25 cellular contexts compared by ENCODE assay signal in the genomic region with DNA sequence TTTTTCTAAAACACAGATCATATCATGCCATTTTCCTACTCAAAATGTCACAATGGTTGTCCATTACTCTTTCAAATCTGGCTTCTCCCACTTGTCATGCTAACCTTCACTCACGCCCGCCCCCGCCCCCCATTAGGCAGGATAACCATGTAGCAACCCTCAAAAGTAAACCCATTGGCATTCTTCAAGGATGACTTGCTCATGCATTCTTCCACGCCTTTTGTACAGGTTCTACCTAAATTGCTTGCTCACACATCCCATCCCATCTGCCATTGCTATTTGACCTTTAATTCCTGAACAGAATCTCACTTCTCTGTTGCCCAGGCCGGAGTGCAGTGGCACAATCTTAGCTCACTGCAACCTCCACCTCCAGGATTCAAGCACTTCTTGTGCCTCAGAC.
DNase-seq lines count a peak whose midpoint lies in the region; FAIRE-seq and TF ChIP-seq lines count a peak whose summit lies in the region.
"Had no signal": no experiment of that assay in that cellular context is flagged by ENCODE, and none has a peak within 500 bp of the region (broad histone marks: within the 10 kb centered on the region; RNA-seq: fewer than 3 reads in every experiment).

No MANE protein-coding gene starts in this region.

- TF ChIP-seq CTCF in RWPE1 (conservative IDR thresholded peaks at IDR 0.05; ENCODE audit: low read depth), result no peak
- no peak for TF ChIP-seq CTCF in bronchial epithelial cell (IDR thresholded peaks at IDR 0.05; ENCODE audit: insufficient read depth, low read length, severe bottlenecking)
- no peak for TF ChIP-seq CTCF in esophagus muscularis mucosa (IDR thresholded peaks at IDR 0.05)

- no peak for TF ChIP-seq EP300 in esophagus muscularis mucosa (IDR thresholded peaks at IDR 0.05)

- CTCF ChIA-PET in RWPE1 (lab: Yijun Ruan, JAX), result no interaction called here

- no peaks in the 10 kb centered on the region for H3K4me1 ChIP-seq in esophagus muscularis mucosa
- no peaks in the 10 kb centered on the region for H3K4me1 ChIP-seq in effector memory CD4-positive, alpha-beta T cell (ENCODE audit: control insufficient read depth, insufficient read depth, low read length, poor library complexity, severe bottlenecking)
- H3K4me1 ChIP-seq: BE2C had no signal

- H3K4me3 ChIP-seq in bronchial epithelial cell (ENCODE audit: low read depth, low read length) (no peak overlapping the region), esophagus muscularis mucosa (no peak overlapping the region)
- H3K4me3 ChIP-seq in effector memory CD4-positive, alpha-beta T cell (ENCODE audit: insufficient read depth, low read depth, low read length, poor library complexity, severe bottlenecking), result no peak overlapping the region
- H3K4me3 ChIP-seq: BLaER1 had no signal

- no peaks in the 10 kb centered on the region for H3K9me3 ChIP-seq in esophagus muscularis mucosa
- no peaks in the 10 kb centered on the region for H3K9me3 ChIP-seq in effector memory CD4-positive, alpha-beta T cell (ENCODE audit: control insufficient read depth, low read length)
- H3K9me3 ChIP-seq: BE2C, BLaER1 had no signal

- H3K27me3 ChIP-seq in bronchial epithelial cell (ENCODE audit: control insufficient read depth, insufficient read depth, low read length), result no peaks in the 10 kb centered on the region
- H3K27me3 ChIP-seq in esophagus muscularis mucosa, result no peaks in the 10 kb centered on the region
- no peaks in the 10 kb centered on the region for H3K27me3 ChIP-seq in effector memory CD4-positive, alpha-beta T cell (replicated peaks; ENCODE audit: control insufficient read depth, insufficient read depth, low read length, poor library complexity, severe bottlenecking)
- H3K27me3 ChIP-seq: BE2C, BLaER1 had no signal

- DNase-seq in RWPE1 (ENCODE audit: low spot score), result peak; percentile 10
- peak; percentile 16 for DNase-seq in bronchial epithelial cell (ENCODE audit: low read depth)
- peak; percentile 60 for DNase-seq in esophagus muscularis mucosa (ENCODE audit: extremely low spot score)
- DNase-seq in kidney tubule cell (ENCODE audit: low spot score), result peak; percentile 52
- DNase-seq in stimulated activated CD4-positive, alpha-beta T cell treated with anti-CD3 and anti-CD28 coated beads, Interleukin-2, amount 100 ng/mL, for 48 hours, result no peak
- DNase-seq in stimulated activated CD4-positive, alpha-beta T cell treated with anti-CD3 and anti-CD28 coated beads, Interleukin-1b, Interleukin-23, amount 100 ng/mL, for 48 hours, result no peak
- DNase-seq in effector memory CD4-positive, alpha-beta T cell, result no peak
- no peak for DNase-seq in islet precursor cell
- DNase-seq: 8988T; ACHN; BE2C; C1 segment of cervical spinal cord; CD4-positive, alpha-beta memory T cell; CD4-positive, CD25-positive, alpha-beta regulatory T cell; CD8-positive, alpha-beta memory T cell; COR-L47; DMS 273 treated with DMSO at 0.1 percent for 48 hours; DMS153; DMS53; DMS79; DND-41; GF-D8 had no signal

- H3K36me3 ChIP-seq in bronchial epithelial cell (ENCODE audit: control insufficient read depth, insufficient read depth, low read length), result no peaks in the 10 kb centered on the region
- no peaks in the 10 kb centered on the region for H3K36me3 ChIP-seq in esophagus muscularis mucosa
- no peaks in the 10 kb centered on the region for H3K36me3 ChIP-seq in effector memory CD4-positive, alpha-beta T cell (ENCODE audit: control insufficient read depth, insufficient read depth, low read length)
- H3K36me3 ChIP-seq: BE2C, BLaER1 had no signal

- TF ChIP-seq POLR2A in esophagus muscularis mucosa (IDR thresholded peaks at IDR 0.05; ENCODE audit: low read depth), result no peak

- no peak for FAIRE-seq in bronchial epithelial cell (lab: Jason Lieb, UNC)
- FAIRE-seq: GM12891, GM19239 had no signal

- intact Hi-C loops in esophagus muscularis mucosa (cut with DNase I), result no loop called here

- 95% methylated on average over 5 of the region's 5 CpGs for WGBS in esophagus muscularis mucosa

- no peak overlapping the region for H3K27ac ChIP-seq in RWPE1
- H3K27ac ChIP-seq in esophagus muscularis mucosa (replicated peaks in 1 of 4), result no peak overlapping the region
- no peak overlapping the region for H3K27ac ChIP-seq in effector memory CD4-positive, alpha-beta T cell (ENCODE audit: insufficient read depth, low read length, poor library complexity, severe bottlenecking)
- H3K27ac ChIP-seq: BLaER1 had no signal

- POLR2A ChIA-PET in RWPE1 (lab: Yijun Ruan, JAX; ENCODE audit: low non-redundant PET), result interaction anchor here (0.7 kb wide), 1 partner anchor 667 kb away, joined by 5 read pairs; no protein-coding TSS in a partner anchor

Comparison
In these comparisons a context has a peak if more than half of its experiments do, and no peak if none do; other contexts are left out.
1. DNase-seq: peak in RWPE1 (single experiment), bronchial epithelial cell (single experiment), esophagus muscularis mucosa (single experiment) and kidney tubule cell (single experiment); none in stimulated activated CD4-positive, alpha-beta T cell treated with anti-CD3 and anti-CD28 coated beads, Interleukin-2, amount 100 ng/mL, for 48 hours (0 of 2), stimulated activated CD4-positive, alpha-beta T cell treated with anti-CD3 and anti-CD28 coated beads, Interleukin-1b, Interleukin-23, amount 100 ng/mL, for 48 hours (single experiment), effector memory CD4-positive, alpha-beta T cell (0 of 3) and islet precursor cell (single experiment).